In genomic region chr2:196823750-196824149, GRCh38 we compare ENCODE assay signal across 10 cellular contexts. TPM values are rescaled to one million over a fixed set of nuclear protein-coding genes. Genes with fewer than 3 reads are reported as not detected.
A peak's percentile ranks its signal among the peaks of the same experiment; 100 is the strongest.
DNase-seq lines count a peak whose midpoint lies in the region; ATAC-seq and TF ChIP-seq lines count a peak whose summit lies in the region.
"Had no signal": no experiment of that assay in that cellular context is flagged by ENCODE, and none has a peak within 500 bp of the region (broad histone marks: within the 10 kb centered on the region; RNA-seq: fewer than 3 reads in every experiment).

No MANE protein-coding gene starts in this region.

- DNase-seq in GM04504 (ENCODE audit: low read depth) (peak; percentile 46), Panc1 (ENCODE audit: low read depth, low spot score) (peak; percentile 22), fibroblast of gingiva (ENCODE audit: low read depth) (peak; percentile 54), retinal pigment epithelial cell (ENCODE audit: low read depth) (peak; percentile 2), stomach (no peak), NCI-H2171 (lab: John Stamatoyannopoulos, UW) (no peak)
- no peak for DNase-seq in activated CD4-positive, alpha-beta memory T cell treated with anti-CD3 and anti-CD28 coated beads, Interleukin-2, amount 10 ng/mL, durations not matched to agents 7 days and 5 days
- DNase-seq: NCI-H2029 treated with DMSO at 0.1 percent for 48 hours; stimulated activated CD4-positive, alpha-beta T cell treated with anti-CD3 and anti-CD28 coated beads, Interleukin-15, amount 100 ng/mL, for 24 hours had no signal

- in situ Hi-C loops in Panc1 (cut with HindIII; ENCODE audit: low pct_unique_long_range_greater_than_20kb, low sequenced_read_pairs): no loop called here

- no peak overlapping the region for H3K4me3 Mint-ChIP-seq in activated CD4-positive, alpha-beta memory T cell treated with anti-CD3 and anti-CD28 coated beads, Interleukin-2, amount 10 ng/mL, durations not matched to agents 7 days and 5 days
- H3K4me3 Mint-ChIP-seq: natural killer cell treated with Interleukin-12 subunit alpha and Interleukin-12 subunit beta and Interleukin-15 and Interleukin-18, amount 100 ng/mL, for 72 hours had no signal

- TF ChIP-seq CTCF in Panc1 (IDR thresholded peaks at IDR 0.05) (no peak), retinal pigment epithelial cell (conservative IDR thresholded peaks at IDR 0.05; ENCODE audit: low read depth, low read length) (no peak), stomach (IDR thresholded peaks at IDR 0.05) (no peak)

- H3K36me3 ChIP-seq in Panc1 (ENCODE audit: control insufficient read depth, insufficient read depth, low read length): no peaks in the 10 kb centered on the region
- H3K36me3 ChIP-seq in stomach: no peaks in the 10 kb centered on the region

- 0 out of 2 replicates have a peak, but pooled peaks have one; percentile 53 for ATAC-seq in Panc1
- ATAC-seq: natural killer cell treated with Interleukin-12 subunit alpha and Interleukin-12 subunit beta and Interleukin-15 and Interleukin-18, amount 100 ng/mL, for 72 hours had no signal

- CTCF ChIA-PET in Panc1 (lab: Charles Lee): no interaction called here
- CTCF ChIA-PET in activated CD4-positive, alpha-beta memory T cell treated with anti-CD3 and anti-CD28 coated beads, Interleukin-2, amount 10 ng/mL, durations not matched to agents 7 days and 5 days (lab: Charles Lee): no interaction called here

- no peaks in the 10 kb centered on the region for H3K4me1 ChIP-seq in Panc1 (ENCODE audit: control insufficient read depth, insufficient read depth, low read length)
- no peaks in the 10 kb centered on the region for H3K4me1 ChIP-seq in stomach

- no peaks in the 10 kb centered on the region for H3K27me3 ChIP-seq in Panc1 (ENCODE audit: control insufficient read depth, insufficient read depth, low read length)
- H3K27me3 ChIP-seq in stomach: no peaks in the 10 kb centered on the region

- TF ChIP-seq EP300 in stomach (IDR thresholded peaks at IDR 0.05): no peak

- H3K9me3 Mint-ChIP-seq in activated CD4-positive, alpha-beta memory T cell treated with anti-CD3 and anti-CD28 coated beads, Interleukin-2, amount 10 ng/mL, durations not matched to agents 7 days and 5 days: peaks cover 8% of the 10 kb centered on the region

- H3K4me1 Mint-ChIP-seq in activated CD4-positive, alpha-beta memory T cell treated with anti-CD3 and anti-CD28 coated beads, Interleukin-2, amount 10 ng/mL, durations not matched to agents 7 days and 5 days: peaks cover 16% of the 10 kb centered on the region

- no peak overlapping the region for H3K27ac Mint-ChIP-seq in activated CD4-positive, alpha-beta memory T cell treated with anti-CD3 and anti-CD28 coated beads, Interleukin-2, amount 10 ng/mL, durations not matched to agents 7 days and 5 days
- H3K27ac Mint-ChIP-seq: natural killer cell treated with Interleukin-12 subunit alpha and Interleukin-12 subunit beta and Interleukin-15 and Interleukin-18, amount 100 ng/mL, for 72 hours had no signal

- H3K36me3 Mint-ChIP-seq in activated CD4-positive, alpha-beta memory T cell treated with anti-CD3 and anti-CD28 coated beads, Interleukin-2, amount 10 ng/mL, durations not matched to agents 7 days and 5 days (ENCODE audit: low read depth): peaks cover 28% of the 10 kb centered on the region

- H3K27ac ChIP-seq in Panc1 (ENCODE audit: low read length): no peak overlapping the region
- H3K27ac ChIP-seq in stomach: no peak overlapping the region

- POLR2A ChIA-PET in Panc1 (lab: Charles Lee): no interaction called here
- POLR2A ChIA-PET in activated CD4-positive, alpha-beta memory T cell treated with anti-CD3 and anti-CD28 coated beads, Interleukin-2, amount 10 ng/mL, durations not matched to agents 7 days and 5 days (lab: Charles Lee): interaction anchor here (1.0 kb wide), 1 partner anchor 104 kb away, joined by 4 read pairs; no protein-coding TSS in a partner anchor

- intact Hi-C loops in Panc1 (cut with micrococcal nuclease; ENCODE audit: unreplicated experiment): no loop called here
- intact Hi-C loops in stomach (cut with DNase I; ENCODE audit: low total_unique reads): no loop called here

- H3K9me3 ChIP-seq in Panc1 (ENCODE audit: control insufficient read depth, insufficient read depth, low read depth, low read length) (no peaks in the 10 kb centered on the region), stomach (peaks cover 0 to 5% (median 0%) of the 10 kb centered on the region in 4 donors)

- TF ChIP-seq POLR2A in stomach (IDR thresholded peaks at IDR 0.05): no peak

- no TSS peak for BruUV-seq in Panc1 (replicated peaks; lab: Mats Ljungman, UMichigan)

- H3K27me3 Mint-ChIP-seq in activated CD4-positive, alpha-beta memory T cell treated with anti-CD3 and anti-CD28 coated beads, Interleukin-2, amount 10 ng/mL, durations not matched to agents 7 days and 5 days: peaks cover 5% of the 10 kb centered on the region

- H3K4me3 ChIP-seq in Panc1 (ENCODE audit: low read depth in 2 of 2, low read length in 2 of 2) (no peak overlapping the region), retinal pigment epithelial cell (ENCODE audit: low read length) (no peak overlapping the region), stomach (no peak overlapping the region)

RNA-seq across cellular contexts. Expression of gene C2orf66, which starts 14.6 kb away (rescaled TPM):
- 0.33 TPM for total RNA-seq in Panc1 (2021; ENCODE audit: unreplicated experiment)
- not detected for polyA plus RNA-seq in Panc1 (2012; ENCODE audit: insufficient read length)
- not detected for total RNA-seq in stomach
- under 1 TPM in 1 of 3 donors, not detected in 2; 0.05 TPM for polyA plus RNA-seq in stomach
- under 1 TPM; 0.33 TPM for total RNA-seq in activated CD4-positive, alpha-beta memory T cell treated with anti-CD3 and anti-CD28 coated beads, Interleukin-2, amount 10 ng/mL, durations not matched to agents 7 days and 5 days

RNA-seq across cellular contexts. Expression of gene GTF3C3, which starts 24.3 kb away (rescaled TPM):
- total RNA-seq in Panc1 (2021; ENCODE audit: unreplicated experiment): 54.4 TPM
- 25.9 TPM for polyA plus RNA-seq in Panc1 (2012; ENCODE audit: insufficient read length)
- 10 to 100 TPM in 4 of 5 donors, 1 to 10 TPM in 1; 7.2 to 77.6 (median 74.7) TPM for total RNA-seq in stomach
- 1 to 10 TPM; 6.0 to 7.9 (median 7.2) TPM for polyA plus RNA-seq in stomach
- 10 to 100 TPM; 41.3 to 46.9 TPM for total RNA-seq in activated CD4-positive, alpha-beta memory T cell treated with anti-CD3 and anti-CD28 coated beads, Interleukin-2, amount 10 ng/mL, durations not matched to agents 7 days and 5 days

Comparison
In these comparisons a context has a peak if more than half of its experiments do, and no peak if none do; other contexts are left out.
1. DNase-seq: peak in GM04504 (single experiment), Panc1 (single experiment), fibroblast of gingiva (single experiment) and retinal pigment epithelial cell (single experiment); none in stomach (single experiment), activated CD4-positive, alpha-beta memory T cell treated with anti-CD3 and anti-CD28 coated beads, Interleukin-2, amount 10 ng/mL, durations not matched to agents 7 days and 5 days (single experiment) and NCI-H2171 (single experiment).